In genomic region chr10:112915590-112916572, GRCh38 we compare ENCODE assay signal across 10 cellular contexts. TPM values are rescaled to one million over a fixed set of nuclear protein-coding genes. Genes with fewer than 3 reads are reported as not detected.
A peak's percentile ranks its signal among the peaks of the same experiment; 100 is the strongest.
DNase-seq lines count a peak whose midpoint lies in the region; TF ChIP-seq lines count a peak whose summit lies in the region.
"Had no signal": no experiment of that assay in that cellular context is flagged by ENCODE, and none has a peak within 500 bp of the region (broad histone marks: within the 10 kb centered on the region; RNA-seq: fewer than 3 reads in every experiment).

No MANE protein-coding gene starts in this region.

- H3K36me3 Mint-ChIP-seq in HFFc6 (ENCODE audit: low read depth), result no peaks in the 10 kb centered on the region
- H3K36me3 Mint-ChIP-seq in type B pancreatic cell, result no peaks in the 10 kb centered on the region
- H3K36me3 Mint-ChIP-seq: T-cell had no signal

- intact Hi-C loops in posterior cingulate gyrus (cut with DNase I), result no loop called here

- no peak overlapping the region for H3K4me3 Mint-ChIP-seq in HFFc6
- H3K4me3 Mint-ChIP-seq in type B pancreatic cell, result peak overlapping the region; percentile 73
- H3K4me3 Mint-ChIP-seq: T-cell had no signal

- H3K4me3 ChIP-seq in WI38 (ENCODE audit: low read depth, low read length), result 0 out of 2 replicates have a peak overlapping the region, but pooled peaks have one; percentile 3

- H3K4me1 Mint-ChIP-seq in HFFc6 (ENCODE audit: low read depth) (peaks cover 47% of the 10 kb centered on the region), type B pancreatic cell (ENCODE audit: unreplicated experiment) (peaks cover 13% of the 10 kb centered on the region)

- DNase-seq in HFFc6 (no peak), kidney glomerular epithelial cell (lab: John Stamatoyannopoulos, UW) (peak; percentile 76), type B pancreatic cell (ENCODE audit: extremely low spot score, unreplicated experiment) (no peak), NCI-H748 treated with DMSO at 0.1 percent for 48 hours (lab: John Stamatoyannopoulos, UW) (no peak), NCI-H2081 (lab: John Stamatoyannopoulos, UW) (no peak), posterior cingulate gyrus (no peak)
- DNase-seq: foreskin melanocyte, NCI-H1694 treated with DMSO at 0.1 percent for 48 hours, T-cell had no signal

- H3K27me3 Mint-ChIP-seq in HFFc6 (ENCODE audit: insufficient read depth) (peaks cover 6% of the 10 kb centered on the region), type B pancreatic cell (peaks cover 5% of the 10 kb centered on the region)
- H3K27me3 Mint-ChIP-seq: T-cell had no signal

- TF ChIP-seq CTCF in HFFc6 (IDR thresholded peaks at IDR 0.05), result no peak
- TF ChIP-seq CTCF in WI38 (IDR thresholded peaks at IDR 0.05; ENCODE audit: low read depth, low read length), result no peak
- no peak for TF ChIP-seq CTCF in type B pancreatic cell (conservative IDR thresholded peaks at IDR 0.05)

- H3K27ac Mint-ChIP-seq in HFFc6 (peak overlapping the region; percentile 45; the same call in 1 of the 2 replicates), type B pancreatic cell (peak overlapping the region; percentile 89)
- H3K27ac Mint-ChIP-seq: T-cell had no signal

- H3K9me3 Mint-ChIP-seq in HFFc6 (no peaks in the 10 kb centered on the region), type B pancreatic cell (no peaks in the 10 kb centered on the region)
- H3K9me3 Mint-ChIP-seq: T-cell had no signal

RNA-seq across cellular contexts. Expression of gene TCF7L2, which starts 34.2 kb away (rescaled TPM):
- total RNA-seq in HFFc6 (2021; fragmentation: NEBNext Ultra II Directional; extraction: Animal tissue kit (Norgen Biotek cat#: 25700)), result 10 to 100 TPM; 14.6 to 18.1 (median 16.2) TPM
- 25.1 and 39.7 TPM in 2 replicates for total RNA-seq in type B pancreatic cell (ENCODE audit: low replicate concordance)
